In the genomic region with DNA sequence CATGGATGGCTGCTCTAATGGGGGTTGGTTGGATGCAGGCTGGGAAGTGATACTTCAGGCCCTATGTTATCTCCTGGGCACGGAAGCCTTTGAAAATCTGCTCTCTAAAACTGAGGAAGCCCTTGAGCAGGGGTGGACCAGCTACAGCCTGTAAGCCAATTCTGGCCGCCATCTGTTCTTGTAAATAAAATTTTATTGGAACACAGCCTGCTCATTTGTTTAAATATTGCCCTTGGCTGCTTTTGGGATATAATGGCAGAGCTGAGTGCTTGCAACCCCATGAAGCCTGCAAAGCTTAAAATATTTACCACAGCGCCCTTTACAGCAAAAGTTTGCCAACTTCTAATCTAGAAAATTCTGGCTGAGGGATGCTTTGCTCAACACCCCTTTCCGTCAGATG, we compare ENCODE assay signal across 13 cellular contexts. TPM values are rescaled to one million over a fixed set of nuclear protein-coding genes. Genes with fewer than 3 reads are reported as not detected.
DNase-seq lines count a peak whose midpoint lies in the region; ATAC-seq and TF ChIP-seq lines count a peak whose summit lies in the region.
"Had no signal": no experiment of that assay in that cellular context is flagged by ENCODE, and none has a peak within 500 bp of the region (broad histone marks: within the 10 kb centered on the region; RNA-seq: fewer than 3 reads in every experiment).

No MANE protein-coding gene starts in this region.

- TF ChIP-seq CTCF in neural crest cell (conservative IDR thresholded peaks at IDR 0.05): no peak

- peaks cover 40% of the 10 kb centered on the region for H3K4me1 Mint-ChIP-seq in neural crest cell
- H3K4me1 Mint-ChIP-seq in activated T-cell treated with anti-CD3 and anti-CD28 coated beads, Interleukin-2, amount 50 U/mL, for 4 hours (ENCODE audit: low read depth): no peaks in the 10 kb centered on the region

- no peak for ATAC-seq in activated T-cell treated with anti-CD3 and anti-CD28 coated beads, Interleukin-2, amount 50 U/mL, for 4 hours
- ATAC-seq: gastroesophageal sphincter had no signal

- H3K27me3 Mint-ChIP-seq in neural crest cell (ENCODE audit: low read depth): no peaks in the 10 kb centered on the region
- peaks cover 2% of the 10 kb centered on the region for H3K27me3 Mint-ChIP-seq in activated T-cell treated with anti-CD3 and anti-CD28 coated beads, Interleukin-2, amount 50 U/mL, for 4 hours (ENCODE audit: low read depth)

- peak; percentile 79 for DNase-seq in DMS153 (lab: John Stamatoyannopoulos, UW)
- DNase-seq in NCI-H1092 treated with DMSO at 0.1 percent for 48 hours (lab: John Stamatoyannopoulos, UW): peak; percentile 80
- peak; percentile 24 for DNase-seq in RPMI7951 (ENCODE audit: low read depth)
- DNase-seq in neural crest cell (ENCODE audit: low read depth, low spot score): no peak
- DNase-seq in activated T-cell treated with anti-CD3 and anti-CD28 coated beads, Interleukin-2, amount 50 U/mL, for 4 hours: no peak
- no peak for DNase-seq in hepatic stellate cell (ENCODE audit: low spot score)
- DNase-seq in activated CD8-positive, alpha-beta memory T cell treated with anti-CD3 and anti-CD28 coated beads, Interleukin-2, amount 50 U/mL, for 4 hours: no peak
- DNase-seq in hypothalamus (lab: John Stamatoyannopoulos, UW): no peak
- DNase-seq: activated CD4-positive, alpha-beta T cell treated with anti-CD3 and anti-CD28 coated beads, Interleukin-2, amount 50 U/mL, for 48 hours; cerebellar nuclear complex; NCI-H1105; stimulated activated CD8-positive, alpha-beta memory T cell treated with anti-CD3 and anti-CD28 coated beads, Interleukin-4, amount 100 ng/mL, for 48 hours had no signal

- H3K9me3 Mint-ChIP-seq in neural crest cell: no peaks in the 10 kb centered on the region
- H3K9me3 Mint-ChIP-seq in activated T-cell treated with anti-CD3 and anti-CD28 coated beads, Interleukin-2, amount 50 U/mL, for 4 hours: peaks cover 5% of the 10 kb centered on the region

- H3K4me3 Mint-ChIP-seq in neural crest cell: peak overlapping the region; percentile 11
- no peak overlapping the region for H3K4me3 Mint-ChIP-seq in activated T-cell treated with anti-CD3 and anti-CD28 coated beads, Interleukin-2, amount 50 U/mL, for 4 hours

- peak overlapping the region; percentile 72 for H3K27ac Mint-ChIP-seq in neural crest cell (ENCODE audit: unreplicated experiment)

- H3K36me3 Mint-ChIP-seq in neural crest cell (ENCODE audit: low read depth): no peaks in the 10 kb centered on the region
- no peaks in the 10 kb centered on the region for H3K36me3 Mint-ChIP-seq in activated T-cell treated with anti-CD3 and anti-CD28 coated beads, Interleukin-2, amount 50 U/mL, for 4 hours (ENCODE audit: insufficient read depth)

RNA-seq across cellular contexts. Expression of a gene that starts 11.9 kb away (rescaled TPM):
- 3.5 and 6.4 TPM in 2 replicates for total RNA-seq in RPMI7951 (2014; rRNA removed; shearing (Covaris generic))
- total RNA-seq in neural crest cell: 365 and 366 TPM in 2 replicates
- 1 to 10 TPM in 2 of 3 donors, under 1 TPM in 1; 0.73 to 1.9 (median 1.4) TPM for total RNA-seq in activated T-cell treated with anti-CD3 and anti-CD28 coated beads, Interleukin-2, amount 50 U/mL, for 4 hours

Comparison
In these comparisons a context has a peak if more than half of its experiments do, and no peak if none do; other contexts are left out.
1. DNase-seq: peak in DMS153 (single experiment), NCI-H1092 treated with DMSO at 0.1 percent for 48 hours (single experiment) and RPMI7951 (single experiment); none in neural crest cell (single experiment), activated T-cell treated with anti-CD3 and anti-CD28 coated beads, Interleukin-2, amount 50 U/mL, for 4 hours (single experiment), hepatic stellate cell (single experiment), activated CD8-positive, alpha-beta memory T cell treated with anti-CD3 and anti-CD28 coated beads, Interleukin-2, amount 50 U/mL, for 4 hours (single experiment) and hypothalamus (0 of 51).
2. RNA of a gene that starts 11.9 kb away (total RNA-seq): 365 to 366 TPM in neural crest cell; 3.5 to 6.4 TPM in RPMI7951 and 0.73 to 1.9 TPM in activated T-cell treated with anti-CD3 and anti-CD28 coated beads, Interleukin-2, amount 50 U/mL, for 4 hours; every median in the first group is over 10 times any median in the second.